In the genomic region with DNA sequence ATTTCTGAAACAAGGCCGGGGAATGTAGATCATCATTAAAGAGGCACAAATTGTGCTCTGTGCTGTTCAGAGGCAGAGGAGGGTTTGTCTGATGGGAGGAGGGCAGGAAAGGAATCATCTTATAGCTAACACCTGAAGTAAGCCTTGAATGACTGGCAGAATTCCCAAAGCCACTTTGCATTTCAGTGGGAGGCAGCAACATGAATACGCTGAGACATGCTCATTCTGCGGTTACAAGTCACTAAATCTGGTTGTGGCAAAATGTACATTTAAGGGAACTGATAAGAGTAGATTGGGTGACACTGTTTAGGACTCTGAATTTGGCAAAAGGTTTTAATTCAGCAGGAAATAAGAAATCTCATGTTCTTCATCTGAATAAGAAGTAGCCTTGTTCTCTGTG, we compare ENCODE assay signal across 19 cellular contexts. TPM values are rescaled to one million over a fixed set of nuclear protein-coding genes. Genes with fewer than 3 reads are reported as not detected.
DNase-seq lines count a peak whose midpoint lies in the region; ATAC-seq lines count a peak whose summit lies in the region.
"Had no signal": no experiment of that assay in that cellular context is flagged by ENCODE, and none has a peak within 500 bp of the region (broad histone marks: within the 10 kb centered on the region; RNA-seq: fewer than 3 reads in every experiment).

No MANE protein-coding gene starts in this region.

- no peaks in the 10 kb centered on the region for H3K36me3 ChIP-seq in SK-N-MC (ENCODE audit: insufficient read depth, low read length)
- H3K36me3 ChIP-seq: brain microvascular endothelial cell, sigmoid colon, WERI-Rb-1 had no signal

- ATAC-seq in left lobe of liver = no peak
- ATAC-seq in GM18909 (IDR thresholded peaks at IDR 0.05; ENCODE audit: poor library complexity, unreplicated experiment) = no peak
- ATAC-seq in HG02623 (IDR thresholded peaks at IDR 0.05; ENCODE audit: unreplicated experiment) = no peak
- ATAC-seq: activated T-cell treated with anti-CD3 and anti-CD28 coated beads, Interleukin-2, amount 50 U/mL, for 4 hours; HCT116; left ventricle myocardium superior had no signal

- peak overlapping the region; percentile 86 for H3K4me3 ChIP-seq in SK-N-MC
- H3K4me3 ChIP-seq: sigmoid colon had no signal

- H3K27ac ChIP-seq in SK-N-MC = peak overlapping the region; percentile 90
- H3K27ac ChIP-seq: brain microvascular endothelial cell, sigmoid colon, WERI-Rb-1 had no signal

- DNase-seq in DMS 273 (lab: John Stamatoyannopoulos, UW; ENCODE audit: unreplicated experiment) = peak; percentile 89
- DNase-seq in M059J (ENCODE audit: low read depth) = peak; percentile 20
- no peak for DNase-seq in SK-N-MC (ENCODE audit: low read depth, low spot score)
- DNase-seq in iPS-NIHi7 (ENCODE audit: extremely low spot score) = peak; percentile 9
- DNase-seq in cerebellar nuclear complex (lab: John Stamatoyannopoulos, UW) = no peak
- no peak for DNase-seq in left lobe of liver (ENCODE audit: low spot score)
- DNase-seq: activated CD4-positive, alpha-beta memory T cell treated with anti-CD3 and anti-CD28 coated beads, Interleukin-2, amount 10 ng/mL, durations not matched to agents 7 days and 5 days; activated T-cell treated with anti-CD3 and anti-CD28 coated beads, Interleukin-2, amount 50 U/mL, for 4 hours; brain microvascular endothelial cell; CD4-positive, alpha-beta memory T cell; erythroblast; left ventricle myocardium superior; NCI-H1092 treated with DMSO at 0.1 percent for 48 hours; sigmoid colon; trophoblast cell; WERI-Rb-1 had no signal

- H3K9ac ChIP-seq in SK-N-MC (ENCODE audit: insufficient read length) = peak overlapping the region; percentile 78

- H3K9me3 ChIP-seq in SK-N-MC (ENCODE audit: low read depth, low read length) = no peaks in the 10 kb centered on the region
- H3K9me3 ChIP-seq: sigmoid colon had no signal

RNA-seq across cellular contexts. Expression of a gene that starts 4.4 kb away (rescaled TPM):
- total RNA-seq in M059J (2014; rRNA removed; shearing (Covaris generic)) = not detected in 2 replicates
- 0.10 TPM for total RNA-seq in left lobe of liver
- total RNA-seq: CD4-positive, alpha-beta memory T cell had no signal

Comparison
In these comparisons a context has a peak if more than half of its experiments do, and no peak if none do; other contexts are left out.
1. DNase-seq: peak in DMS 273 (single experiment), M059J (single experiment) and iPS-NIHi7 (single experiment); none in SK-N-MC (single experiment), cerebellar nuclear complex (0 of 2) and left lobe of liver (single experiment).